8 cellular contexts compared by ENCODE assay signal in genomic region chr10:125154529-125154928, GRCh38. TPM values are rescaled to one million over a fixed set of nuclear protein-coding genes. Genes with fewer than 3 reads are reported as not detected.
DNase-seq lines count a peak whose midpoint lies in the region; ATAC-seq and TF ChIP-seq lines count a peak whose summit lies in the region.

No MANE protein-coding gene starts in this region.

- peak overlapping the region; percentile 4 for H3K27ac ChIP-seq in A673 (ENCODE audit: low read depth, low read length, poor library complexity, severe bottlenecking)
- H3K27ac ChIP-seq in PC-3 (ENCODE audit: low read length), result peak overlapping the region; percentile 50
- H3K27ac ChIP-seq in fibroblast of lung (ENCODE audit: insufficient read depth, low read length), result peak overlapping the region; percentile 73

- H3K4me2 ChIP-seq in PC-3 (ENCODE audit: low read length) (peak overlapping the region; percentile 99), fibroblast of lung (ENCODE audit: extremely low read depth, insufficient read depth, low read length) (peak overlapping the region; percentile 81)

- no TSS peak for BruUV-seq in A673 (replicated peaks; lab: Mats Ljungman, UMichigan)
- no TSS peak for BruUV-seq in PC-3 (replicated peaks; lab: Mats Ljungman, UMichigan)

- no peak for ATAC-seq in PC-3
- no peak for ATAC-seq in HG03457 (IDR thresholded peaks at IDR 0.05; ENCODE audit: unreplicated experiment)
- no peak for ATAC-seq in naive thymus-derived CD8-positive, alpha-beta T cell

- H3K4me3 ChIP-seq in A673 (ENCODE audit: low read depth, low read length, poor library complexity, severe bottlenecking) (no peak overlapping the region), PC-3 (ENCODE audit: low read length) (peak overlapping the region; percentile 82; the same call in 1 of the 2 replicates), fibroblast of lung (replicated peaks in 1 of 4; ENCODE audit: control extremely low read depth in 1 of 4, insufficient read depth in 1 of 4, low read depth in 3 of 4, low read length in 4 of 4) (peak overlapping the region; percentile 16 to 41 (median 22)), neuron (ENCODE audit: low read length) (peak overlapping the region; percentile 29)

- H3K27me3 Mint-ChIP-seq in naive thymus-derived CD8-positive, alpha-beta T cell, result peaks cover 49 to 75% (median 61%) of the 10 kb centered on the region in 5 donors

- H3K4me1 Mint-ChIP-seq in naive thymus-derived CD8-positive, alpha-beta T cell, result peaks cover 0 to 69% (median 4%) of the 10 kb centered on the region in 4 donors

- H3K27me3 ChIP-seq in A673 (replicated peaks; ENCODE audit: insufficient read depth, low read depth, low read length, poor library complexity), result no peaks in the 10 kb centered on the region
- no peaks in the 10 kb centered on the region for H3K27me3 ChIP-seq in PC-3 (ENCODE audit: low read length)
- H3K27me3 ChIP-seq in fibroblast of lung (ENCODE audit: control insufficient read depth, insufficient read depth, low read length), result no peaks in the 10 kb centered on the region
- H3K27me3 ChIP-seq in neuron (ENCODE audit: insufficient read depth, low read length), result no peaks in the 10 kb centered on the region

- intact Hi-C loops in A673 (cut with micrococcal nuclease; ENCODE audit: unreplicated experiment), result loop anchor here (10.0 kb wide), 1 partner anchor 100 kb away; no protein-coding TSS in a partner anchor
- intact Hi-C loops in PC-3 (cut with micrococcal nuclease), result loop anchor here (10.0 kb wide), 1 partner anchor 540 kb away; no protein-coding TSS in a partner anchor

- H3F3A ChIP-seq in PC-3 (ENCODE audit: low read length, unreplicated experiment), result no peaks in the 10 kb centered on the region

- no peak overlapping the region for H2AFZ ChIP-seq in PC-3 (ENCODE audit: low read length)
- no peak overlapping the region for H2AFZ ChIP-seq in fibroblast of lung (ENCODE audit: low read length)
- H2AFZ ChIP-seq in neuron (ENCODE audit: low read depth, low read length), result no peak overlapping the region

- peaks cover 38% of the 10 kb centered on the region for H3K4me1 ChIP-seq in A673 (ENCODE audit: insufficient read depth, low read length, poor library complexity, severe bottlenecking)
- H3K4me1 ChIP-seq in PC-3 (ENCODE audit: insufficient read depth, low read length), result peaks cover 50% of the 10 kb centered on the region
- peaks cover 32% of the 10 kb centered on the region for H3K4me1 ChIP-seq in fibroblast of lung (ENCODE audit: control insufficient read depth, extremely low read depth, insufficient read depth, low read length)
- H3K4me1 ChIP-seq in neuron (ENCODE audit: insufficient read depth, low read length), result peaks cover 51% of the 10 kb centered on the region

- TF ChIP-seq CTCF in A673 (conservative IDR thresholded peaks at IDR 0.05; ENCODE audit: low read depth, low read length), result no peak
- no peak for TF ChIP-seq CTCF in PC-3 (conservative IDR thresholded peaks at IDR 0.05; ENCODE audit: low read depth, low read length)
- TF ChIP-seq CTCF in fibroblast of lung (conservative IDR thresholded peaks at IDR 0.05 in 1 of 2, IDR thresholded peaks at IDR 0.05 in 1 of 2; ENCODE audit: low read depth in 1 of 2, low read length in 2 of 2), result no peak

- H4K20me1 ChIP-seq in PC-3 (ENCODE audit: low read length), result peaks cover 10% of the 10 kb centered on the region
- H4K20me1 ChIP-seq in fibroblast of lung (ENCODE audit: control insufficient read depth, extremely low read depth, insufficient read depth, low read length), result no peaks in the 10 kb centered on the region

- no peaks in the 10 kb centered on the region for H3K9me2 ChIP-seq in PC-3 (replicated peaks; ENCODE audit: low read length)

- H3K9ac ChIP-seq in PC-3 (ENCODE audit: low read length) (peak overlapping the region; percentile 37), fibroblast of lung (ENCODE audit: insufficient read depth, low read length) (peak overlapping the region; percentile 21)

- peaks cover 0 to 6% (median 3%) of the 10 kb centered on the region in 3 donors for H3K36me3 Mint-ChIP-seq in naive thymus-derived CD8-positive, alpha-beta T cell

- H3K79me2 ChIP-seq in PC-3 (ENCODE audit: low read length), result peaks cover 97% of the 10 kb centered on the region
- peaks cover 94% of the 10 kb centered on the region for H3K79me2 ChIP-seq in fibroblast of lung (ENCODE audit: control insufficient read depth, insufficient read depth, low read length)

- H3K36me3 ChIP-seq in A673 (ENCODE audit: insufficient read depth, low read length, poor library complexity, severe bottlenecking), result no peaks in the 10 kb centered on the region
- peaks cover 9% of the 10 kb centered on the region; the same call in 1 of the 2 replicates for H3K36me3 ChIP-seq in PC-3 (ENCODE audit: low read depth, low read length)
- H3K36me3 ChIP-seq in fibroblast of lung (ENCODE audit: control insufficient read depth, insufficient read depth, low read length), result no peaks in the 10 kb centered on the region
- peaks cover 20% of the 10 kb centered on the region for H3K36me3 ChIP-seq in neuron (ENCODE audit: insufficient read depth, low read length)

- no peak overlapping the region for H3K27ac Mint-ChIP-seq in naive thymus-derived CD8-positive, alpha-beta T cell

- DNase-seq in A673 (ENCODE audit: low spot score) (no peak), PC-3 (no peak), fibroblast of lung (ENCODE audit: low read depth in 2 of 2) (no peak), GF-D8 (lab: John Stamatoyannopoulos, UW) (no peak), cerebellar nuclear complex (lab: John Stamatoyannopoulos, UW) (no peak)
- DNase-seq in naive thymus-derived CD8-positive, alpha-beta T cell, result no peak

- H3K4me3 Mint-ChIP-seq in naive thymus-derived CD8-positive, alpha-beta T cell, result no peak overlapping the region

- peaks cover 0 to 4% (median 0%) of the 10 kb centered on the region in 9 donors for H3K9me3 Mint-ChIP-seq in naive thymus-derived CD8-positive, alpha-beta T cell

- CTCF ChIA-PET in A673 (lab: Charles Lee) (interaction anchor here (0.5 kb wide), 1 partner anchor 154 kb away, joined by 7 read pairs; no protein-coding TSS in a partner anchor), PC-3 (lab: Charles Lee) (no interaction called here)

- POLR2A ChIA-PET in A673 (lab: Charles Lee; ENCODE audit: low non-redundant PET), result no interaction called here
- POLR2A ChIA-PET in PC-3 (lab: Charles Lee; ENCODE audit: unreplicated experiment), result no interaction called here
- POLR2A ChIA-PET in naive thymus-derived CD8-positive, alpha-beta T cell (lab: Charles Lee), result no interaction called here

- H3K9me3 ChIP-seq in A673 (ENCODE audit: low read depth, low read length, poor library complexity, severe bottlenecking) (no peaks in the 10 kb centered on the region), PC-3 (ENCODE audit: low read length) (no peaks in the 10 kb centered on the region), fibroblast of lung (ENCODE audit: control insufficient read depth, insufficient read depth, low read depth, low read length) (no peaks in the 10 kb centered on the region), neuron (ENCODE audit: low read length) (peaks cover 3% of the 10 kb centered on the region)

RNA-seq across cellular contexts. Expression of gene CTBP2, which starts 5.8 kb away (rescaled TPM):
- total RNA-seq in A673 (2021) (77.8 and 81.7 TPM in 2 replicates), PC-3 (2014; rRNA removed) (78.9 and 97.2 TPM in 2 replicates), fibroblast of lung (56.8 and 73.3 TPM in 2 replicates)
- polyA plus RNA-seq in fibroblast of lung, result 72.1 and 91.0 TPM in 2 replicates
- 53.0 and 60.4 TPM in 2 replicates for polyA plus RNA-seq in fibroblast of lung (2012)
- polyA minus RNA-seq in fibroblast of lung (ENCODE audit: low replicate concordance), result 130 and 131 TPM in 2 replicates
- total RNA-seq in naive thymus-derived CD8-positive, alpha-beta T cell, result under 1 TPM; 0.33 to 0.99 TPM
- 1 to 10 TPM in 1 of 3 donors, under 1 TPM in 2; 0.05 to 3.1 (median 0.42) TPM for polyA plus RNA-seq in naive thymus-derived CD8-positive, alpha-beta T cell

Comparison
In these comparisons a context has a peak if more than half of its experiments do, and no peak if none do; other contexts are left out.
1. H3K27ac ChIP-seq: peak in every context shown above with its lines; median percentile 73 in fibroblast of lung; 50 in PC-3; 4 in A673.
2. RNA of gene CTBP2, which starts 5.8 kb away (total RNA-seq): 78.9 to 97.2 TPM in PC-3, 77.8 to 81.7 TPM in A673 and 56.8 to 73.3 TPM in fibroblast of lung; 0.33 to 0.99 TPM in naive thymus-derived CD8-positive, alpha-beta T cell; every median in the first group is over 10 times any median in the second.